Comparison of ENCODE assay signal across 23 cellular contexts in genomic region chr18:13619505-13620205, GRCh38.
A peak's percentile ranks its signal among the peaks of the same experiment; 100 is the strongest.
DNase-seq lines count a peak whose midpoint lies in the region; ATAC-seq, FAIRE-seq and TF ChIP-seq lines count a peak whose summit lies in the region.
"Had no signal": no experiment of that assay in that cellular context is flagged by ENCODE, and none has a peak within 500 bp of the region (broad histone marks: within the 10 kb centered on the region; RNA-seq: fewer than 3 reads in every experiment).

No MANE protein-coding gene starts in this region.

- peak overlapping the region in 3 of 10 experiments; percentile 21 to 29 (median 29); a peak in 3 of 20 replicates for H3K4me3 ChIP-seq in BLaER1 treated with 17β-estradiol and CSF1 and Interleukin-3, amounts not matched to agents 10 nM and 100 nM
- no peak overlapping the region for H3K4me3 ChIP-seq in small intestine (ENCODE audit: low read depth in 1 of 2, low read length in 2 of 2)
- H3K4me3 ChIP-seq: cardiac muscle cell had no signal

- no peaks in the 10 kb centered on the region for H3K9me3 ChIP-seq in BLaER1 treated with 17β-estradiol and CSF1 and Interleukin-3, amounts not matched to agents 10 nM and 100 nM (replicated peaks in 1 of 11)
- no peaks in the 10 kb centered on the region for H3K9me3 ChIP-seq in small intestine (ENCODE audit: control insufficient read depth, low read depth)
- H3K9me3 ChIP-seq: SK-N-SH had no signal

- H3K4me1 Mint-ChIP-seq in WTC11, result no peaks in the 10 kb centered on the region

- DNase-seq in WTC11 (ENCODE audit: low spot score) (no peak), left lobe of liver (ENCODE audit: low spot score) (peak; percentile 40), substantia nigra (lab: John Stamatoyannopoulos, UW) (peak in 19 of 49 donors; percentile 29 to 80 (median 52)), small intestine (no peak), NCI-H526 (lab: John Stamatoyannopoulos, UW) (no peak)
- DNase-seq: activated CD4-positive, alpha-beta T cell treated with anti-CD3 and anti-CD28 coated beads, Interleukin-2, amount 10 ng/mL, durations not matched to agents 7 days and 5 days; aorta; HCEC 1CT; naive B cell; NCI-H1092 treated with DMSO at 0.1 percent for 48 hours; NCI-H1930; NCI-H2227 treated with DMSO at 0.1 percent for 48 hours; NCI-H748 treated with DMSO at 0.1 percent for 48 hours; SK-N-SH; stimulated activated CD4-positive, alpha-beta T cell treated with anti-CD3 and anti-CD28 coated beads, Interleukin-4, amount 100 ng/mL, for 4 hours; T-helper 17 cell had no signal

- ATAC-seq in WTC11 (peak; percentile 25; the same call in 1 of the 2 replicates), left lobe of liver (no peak), GM21723 (IDR thresholded peaks at IDR 0.05; ENCODE audit: unreplicated experiment) (no peak)
- ATAC-seq: T-helper 17 cell had no signal

- peaks cover 0 to 89% (median 23%) of the 10 kb centered on the region in 11 experiments; a peak in 19 of 22 replicates for H4K20me1 ChIP-seq in BLaER1 treated with 17β-estradiol and CSF1 and Interleukin-3, amounts not matched to agents 10 nM and 100 nM

- no peak overlapping the region for H3K27ac Mint-ChIP-seq in WTC11
- H3K27ac Mint-ChIP-seq: activated CD4-positive, alpha-beta T cell treated with anti-CD3 and anti-CD28 coated beads, Interleukin-2, amount 10 ng/mL, durations not matched to agents 7 days and 5 days; activated naive CD4-positive, alpha-beta T cell treated with anti-CD3 and anti-CD28 coated beads, Interleukin-2, amount 50 U/mL, for 24 hours; activated T-helper 1 cell treated with anti-CD3 and anti-CD28 coated beads, Interleukin-12 subunit alpha, Interleukin-12 subunit beta, Interleukin-2, Interleukin-4 antibody, amounts not matched to agents 30 ng/mL and 10 ng/mL and 1 ng/mL, durations not matched to agents 14 hours and 24 hours and 36 hours had no signal

- peaks cover 0 to 3% (median 0%) of the 10 kb centered on the region in 11 experiments; a peak in 1 of 22 replicates for H3K27me3 ChIP-seq in BLaER1 treated with 17β-estradiol and CSF1 and Interleukin-3, amounts not matched to agents 10 nM and 100 nM
- H3K27me3 ChIP-seq in small intestine (ENCODE audit: control insufficient read depth in 2 of 2, insufficient read depth in 2 of 2, low read length in 2 of 2), result no peaks in the 10 kb centered on the region
- H3K27me3 ChIP-seq: cardiac muscle cell had no signal

- peak overlapping the region in 8 of 11 experiments; percentile 25 to 72 (median 58); a peak in 16 of 22 replicates for H3K27ac ChIP-seq in BLaER1 treated with 17β-estradiol and CSF1 and Interleukin-3, amounts not matched to agents 10 nM and 100 nM
- H3K27ac ChIP-seq in substantia nigra (ENCODE audit: low read depth, low read length, poor library complexity, severe bottlenecking) (peak overlapping the region; percentile 96), small intestine (ENCODE audit: low read depth in 1 of 2, low read length in 1 of 2) (no peak overlapping the region)
- H3K27ac ChIP-seq: cardiac muscle cell had no signal

- H3K9ac ChIP-seq in BLaER1 treated with 17β-estradiol and CSF1 and Interleukin-3, amounts not matched to agents 10 nM and 100 nM, result peak overlapping the region in 8 of 11 experiments; percentile 36 to 65 (median 52); a peak in 15 of 22 replicates
- H3K9ac ChIP-seq: SK-N-SH had no signal

- H3K9me3 Mint-ChIP-seq in WTC11, result no peaks in the 10 kb centered on the region
- H3K9me3 Mint-ChIP-seq: activated CD4-positive, alpha-beta T cell treated with anti-CD3 and anti-CD28 coated beads, Interleukin-2, amount 10 ng/mL, durations not matched to agents 7 days and 5 days; activated naive CD4-positive, alpha-beta T cell treated with anti-CD3 and anti-CD28 coated beads, Interleukin-2, amount 50 U/mL, for 24 hours; activated T-helper 1 cell treated with anti-CD3 and anti-CD28 coated beads, Interleukin-12 subunit alpha, Interleukin-12 subunit beta, Interleukin-2, Interleukin-4 antibody, amounts not matched to agents 30 ng/mL and 10 ng/mL and 1 ng/mL, durations not matched to agents 14 hours and 24 hours and 36 hours; naive B cell had no signal

- WGBS in small intestine, 3 donors, result 92 to 96% (median 93%) methylated on average over 20 of the region's 20 CpGs

- peaks cover 0 to 45% (median 18%) of the 10 kb centered on the region in 11 experiments; a peak in 12 of 22 replicates for H3K36me3 ChIP-seq in BLaER1 treated with 17β-estradiol and CSF1 and Interleukin-3, amounts not matched to agents 10 nM and 100 nM
- H3K36me3 ChIP-seq in small intestine (ENCODE audit: control insufficient read depth in 2 of 2, insufficient read depth in 2 of 2, low read length in 2 of 2), result peaks cover 0 to 4% of the 10 kb centered on the region in 2 donors
- H3K36me3 ChIP-seq: cardiac muscle cell had no signal

- FAIRE-seq in small intestine (lab: Jason Lieb, UNC), result no peak
- FAIRE-seq: GM12892, HepG2 had no signal

- no peak for TF ChIP-seq CTCF in WTC11 (IDR thresholded peaks at IDR 0.05)

- H3K27me3 Mint-ChIP-seq in WTC11 (ENCODE audit: low read depth), result no peaks in the 10 kb centered on the region
- H3K27me3 Mint-ChIP-seq: activated CD4-positive, alpha-beta T cell treated with anti-CD3 and anti-CD28 coated beads, Interleukin-2, amount 10 ng/mL, durations not matched to agents 7 days and 5 days; activated naive CD4-positive, alpha-beta T cell treated with anti-CD3 and anti-CD28 coated beads, Interleukin-2, amount 50 U/mL, for 24 hours; naive B cell; T-helper 17 cell had no signal

- H3K4me1 ChIP-seq in BLaER1 treated with 17β-estradiol and CSF1 and Interleukin-3, amounts not matched to agents 10 nM and 100 nM, result peaks cover 75 to 100% (median 98%) of the 10 kb centered on the region in 10 experiments
- no peaks in the 10 kb centered on the region for H3K4me1 ChIP-seq in small intestine (ENCODE audit: control insufficient read depth in 2 of 2, insufficient read depth in 1 of 2, low read depth in 1 of 2, low read length in 1 of 2)

- H3K4me3 Mint-ChIP-seq in WTC11, result no peak overlapping the region
- H3K4me3 Mint-ChIP-seq: activated CD4-positive, alpha-beta T cell treated with anti-CD3 and anti-CD28 coated beads, Interleukin-2, amount 10 ng/mL, durations not matched to agents 7 days and 5 days; activated naive CD4-positive, alpha-beta T cell treated with anti-CD3 and anti-CD28 coated beads, Interleukin-2, amount 50 U/mL, for 24 hours; activated T-helper 1 cell treated with anti-CD3 and anti-CD28 coated beads, Interleukin-12 subunit alpha, Interleukin-12 subunit beta, Interleukin-2, Interleukin-4 antibody, amounts not matched to agents 30 ng/mL and 10 ng/mL and 1 ng/mL, durations not matched to agents 14 hours and 24 hours and 36 hours; naive B cell; T-helper 17 cell had no signal

- H3K36me3 Mint-ChIP-seq in WTC11, result no peaks in the 10 kb centered on the region
- H3K36me3 Mint-ChIP-seq: naive B cell had no signal

- CTCF ChIA-PET in WTC11 (lab: Charles Lee), result no interaction called here

- H3K4me2 ChIP-seq in BLaER1 treated with 17β-estradiol and CSF1 and Interleukin-3, amounts not matched to agents 10 nM and 100 nM, result peak overlapping the region; percentile 57 to 98 (median 93)
- H3K4me2 ChIP-seq: SK-N-SH had no signal

- POLR2A ChIA-PET in WTC11 (lab: Charles Lee), result no interaction called here

TF ChIP-seq in WTC11, 78 proteins besides CTCF, POLR2A, EP300 and RAD21:
- TF ChIP-seq HMGXB4 (CRISPR knock-in tag; IDR thresholded peaks at IDR 0.05) (no peak), HMGA2 (CRISPR knock-in tag; IDR thresholded peaks at IDR 0.05) (no peak), KAT7 (CRISPR knock-in tag; IDR thresholded peaks at IDR 0.05; ENCODE audit: borderline replicate concordance) (no peak), JUN (CRISPR knock-in tag; IDR thresholded peaks at IDR 0.05) (no peak)

Comparison
In these comparisons a context has a peak if more than half of its experiments do, and no peak if none do; other contexts are left out.
1. H3K27ac ChIP-seq: peak in BLaER1 treated with 17β-estradiol and CSF1 and Interleukin-3, amounts not matched to agents 10 nM and 100 nM (8 of 11) and substantia nigra (single experiment); none in small intestine (0 of 2).